In the genomic region with DNA sequence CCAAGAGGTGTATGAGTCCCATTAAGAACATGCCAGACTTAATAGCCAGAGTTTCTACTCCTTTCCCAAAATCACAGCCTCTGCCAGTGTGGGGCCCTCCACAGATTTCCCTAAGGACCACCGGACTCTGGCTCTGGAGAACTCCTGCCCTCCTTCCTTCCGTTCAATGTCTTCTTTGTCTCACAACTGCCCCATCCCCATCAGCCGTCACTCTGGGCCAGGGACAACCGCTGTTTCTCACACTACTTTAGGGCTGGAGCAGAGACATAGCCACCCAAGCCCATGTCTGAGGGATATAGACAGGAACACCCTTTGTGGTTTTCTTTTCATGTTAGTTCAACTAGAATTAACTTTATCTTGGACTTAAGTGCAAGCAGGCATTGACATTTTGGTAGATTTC, we compare ENCODE assay signal across 27 cellular contexts. TPM values are rescaled to one million over a fixed set of nuclear protein-coding genes. Genes with fewer than 3 reads are reported as not detected.
DNase-seq lines count a peak whose midpoint lies in the region; ATAC-seq and TF ChIP-seq lines count a peak whose summit lies in the region.
"Had no signal": no experiment of that assay in that cellular context is flagged by ENCODE, and none has a peak within 500 bp of the region (broad histone marks: within the 10 kb centered on the region; RNA-seq: fewer than 3 reads in every experiment).

No MANE protein-coding gene starts in this region.

- H3K27ac Mint-ChIP-seq in glutamatergic neuron (ENCODE audit: unreplicated experiment) = no peak overlapping the region

- H3K4me3 Mint-ChIP-seq in glutamatergic neuron (ENCODE audit: unreplicated experiment) = no peak overlapping the region

- H3K36me3 Mint-ChIP-seq in glutamatergic neuron (ENCODE audit: unreplicated experiment) = peaks cover 12% of the 10 kb centered on the region

- H3K4me1 Mint-ChIP-seq in glutamatergic neuron (ENCODE audit: low read depth, unreplicated experiment) = no peaks in the 10 kb centered on the region

- TF ChIP-seq CTCF in left ventricle myocardium inferior (IDR thresholded peaks at IDR 0.05; ENCODE audit: borderline replicate concordance) (no peak), glutamatergic neuron (IDR thresholded peaks at IDR 0.05; ENCODE audit: partially characterized antibody, unreplicated experiment) (no peak), upper lobe of right lung (IDR thresholded peaks at IDR 0.05) (no peak)

- peaks cover 20% of the 10 kb centered on the region for H3K4me1 ChIP-seq in left ventricle myocardium inferior
- peaks cover 6% of the 10 kb centered on the region for H3K4me1 ChIP-seq in right cardiac atrium (ENCODE audit: control insufficient read depth, insufficient read depth, low read length)
- no peaks in the 10 kb centered on the region for H3K4me1 ChIP-seq in upper lobe of right lung
- H3K4me1 ChIP-seq: BE2C had no signal

- peaks cover 24% of the 10 kb centered on the region for H3K27me3 Mint-ChIP-seq in glutamatergic neuron (ENCODE audit: unreplicated experiment)

- DNase-seq in left ventricle myocardium inferior (no peak), right cardiac atrium (no peak), glutamatergic neuron (peak; percentile 4), posterior vena cava (ENCODE audit: low spot score) (peak; percentile 37), upper lobe of right lung (peak; percentile 26), NCI-H2081 treated with DMSO at 0.1 percent for 48 hours (lab: John Stamatoyannopoulos, UW) (no peak)
- DNase-seq: BE2C; CD4-positive, CD25-positive, alpha-beta regulatory T cell; COR-L47; DMS 273 treated with DMSO at 0.1 percent for 48 hours; DMS79 treated with DMSO at 0.1 percent for 48 hours; GOT3; HCEC 1CT; IMR-90; NCI-H1092 treated with DMSO at 0.1 percent for 48 hours; NCI-H146; NCI-H2029; NCI-H2171; NCI-H345; NCI-H524; NCI-H774; NK-92 treated with Interleukin-12 subunit alpha and Interleukin-12 subunit beta, amount 100 ng/mL, for 24 hours; SHP77 had no signal

- H3K4me3 ChIP-seq in left ventricle myocardium inferior (no peak overlapping the region), right cardiac atrium (ENCODE audit: low read length) (no peak overlapping the region), upper lobe of right lung (no peak overlapping the region)

- no peaks in the 10 kb centered on the region for H3K36me3 ChIP-seq in left ventricle myocardium inferior
- no peaks in the 10 kb centered on the region for H3K36me3 ChIP-seq in upper lobe of right lung
- H3K36me3 ChIP-seq: BE2C had no signal

- H3K27ac ChIP-seq in left ventricle myocardium inferior (replicated peaks) (peak overlapping the region; percentile 14), right cardiac atrium (ENCODE audit: low read length) (no peak overlapping the region), upper lobe of right lung (no peak overlapping the region)
- H3K27ac ChIP-seq: KMS-11 had no signal

- WGBS in right cardiac atrium = 85% methylated on average over 4 of the region's 4 CpGs

- peaks cover 22% of the 10 kb centered on the region for H3K27me3 ChIP-seq in left ventricle myocardium inferior (ENCODE audit: low read depth)
- no peaks in the 10 kb centered on the region for H3K27me3 ChIP-seq in right cardiac atrium (ENCODE audit: control insufficient read depth, insufficient read depth)
- H3K27me3 ChIP-seq in upper lobe of right lung = peaks cover 9% of the 10 kb centered on the region

- intact Hi-C loops in left ventricle myocardium inferior (cut with micrococcal nuclease) = loop anchor here (2.0 kb wide), 1 partner anchor 70 kb away; no protein-coding TSS in a partner anchor
- intact Hi-C loops in right cardiac atrium (cut with DNase I) = loop anchor here in 1 of 4 donors (2.0 kb wide), 1 partner anchor 68 kb away; no protein-coding TSS in a partner anchor
- intact Hi-C loops in posterior vena cava (cut with DNase I) = loop anchor here (2.0 to 10.0 kb wide), 2 partner anchors 70 to 130 kb away; a partner anchor contains a TSS
- intact Hi-C loops in upper lobe of right lung (cut with DNase I) = loop anchor here (5.0 to 10.0 kb wide), 2 partner anchors 67 to 340 kb away; a partner anchor contains a TSS

- ATAC-seq in right cardiac atrium (no peak), upper lobe of right lung (no peak), HG02938 (IDR thresholded peaks at IDR 0.05; ENCODE audit: unreplicated experiment) (no peak), GM21423 (IDR thresholded peaks at IDR 0.05; ENCODE audit: unreplicated experiment) (no peak)

- H3K9me3 Mint-ChIP-seq in glutamatergic neuron (ENCODE audit: unreplicated experiment) = peaks cover 4% of the 10 kb centered on the region
- H3K9me3 Mint-ChIP-seq: CD4-positive, CD25-positive, alpha-beta regulatory T cell had no signal

- H3K9me3 ChIP-seq in left ventricle myocardium inferior (replicated peaks) = no peaks in the 10 kb centered on the region
- no peaks in the 10 kb centered on the region for H3K9me3 ChIP-seq in right cardiac atrium (ENCODE audit: control insufficient read depth, low read length)
- no peaks in the 10 kb centered on the region for H3K9me3 ChIP-seq in upper lobe of right lung
- H3K9me3 ChIP-seq: BE2C had no signal

RNA-seq across cellular contexts. Expression of a gene that starts 6.6 kb away (rescaled TPM):
- total RNA-seq in left ventricle myocardium inferior = 159 TPM
- 10 to 100 TPM; 14.8 to 61.8 (median 40.7) TPM for total RNA-seq in right cardiac atrium
- polyA plus RNA-seq in right cardiac atrium = 29.3 TPM
- total RNA-seq in glutamatergic neuron (ENCODE audit: unreplicated experiment) = not detected
- 10 to 100 TPM; 11.6 to 12.2 TPM for total RNA-seq in posterior vena cava
- total RNA-seq in upper lobe of right lung = 37.2 TPM

RNA-seq across cellular contexts. Expression of a gene that starts 17.4 kb away (rescaled TPM):
- total RNA-seq in left ventricle myocardium inferior (0.33 TPM), right cardiac atrium (under 1 TPM in 1 of 4 donors, not detected in 3; 0.44 TPM), glutamatergic neuron (ENCODE audit: unreplicated experiment) (not detected), posterior vena cava (not detected), upper lobe of right lung (not detected)
- 0.27 TPM for polyA plus RNA-seq in right cardiac atrium
- total RNA-seq: A673; CD4-positive, CD25-positive, alpha-beta regulatory T cell; IMR-90 had no signal
- polyA plus RNA-seq: CD4-positive, CD25-positive, alpha-beta regulatory T cell; IMR-90 had no signal

Comparison
In these comparisons a context has a peak if more than half of its experiments do, and no peak if none do; other contexts are left out.
1. DNase-seq: peak in glutamatergic neuron (single experiment), posterior vena cava (single experiment) and upper lobe of right lung (single experiment); none in left ventricle myocardium inferior (single experiment), right cardiac atrium (0 of 3) and NCI-H2081 treated with DMSO at 0.1 percent for 48 hours (single experiment).
2. RNA of a gene that starts 6.6 kb away (total RNA-seq): 159 TPM in left ventricle myocardium inferior (single experiment), 14.8 to 61.8 TPM in right cardiac atrium, 37.2 TPM in upper lobe of right lung (single experiment) and 11.6 to 12.2 TPM in posterior vena cava; not detected in glutamatergic neuron (single experiment); every median in the first group is over 10 times any median in the second.